Comparison of ENCODE assay signal across 25 cellular contexts in the genomic region with DNA sequence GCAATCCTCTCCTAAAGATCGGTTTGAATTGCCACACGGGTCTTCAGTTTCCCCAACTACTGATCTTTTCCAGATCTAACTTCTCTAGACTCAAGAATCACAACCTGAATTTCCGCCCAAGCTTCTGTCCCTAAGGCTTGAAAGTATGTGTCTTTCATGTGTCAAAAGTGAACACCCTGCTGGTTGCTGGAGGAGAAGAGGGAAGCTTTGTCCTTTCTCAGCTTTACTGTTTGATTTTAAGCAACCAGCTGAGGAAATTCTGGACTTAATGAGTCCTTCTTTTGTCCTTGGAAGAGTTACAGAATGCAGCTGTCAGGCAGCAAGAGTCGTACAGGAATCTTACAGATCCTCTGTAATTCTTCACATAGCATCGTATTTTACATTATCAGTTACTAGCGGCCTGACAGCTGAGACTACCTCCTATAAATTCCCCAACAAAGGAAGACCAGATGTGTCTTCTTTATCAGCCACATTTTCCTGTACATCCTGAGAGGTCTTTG.
DNase-seq lines count a peak whose midpoint lies in the region; TF ChIP-seq lines count a peak whose summit lies in the region.
"Had no signal": no experiment of that assay in that cellular context is flagged by ENCODE, and none has a peak within 500 bp of the region (broad histone marks: within the 10 kb centered on the region; RNA-seq: fewer than 3 reads in every experiment).

No MANE protein-coding gene starts in this region.

- DNase-seq in BJ (ENCODE audit: low read depth) (no peak), LHCN-M2 (ENCODE audit: low read depth) (peak; percentile 13), medulla oblongata (ENCODE audit: extremely low spot score) (peak; percentile 12), pons (ENCODE audit: low spot score) (peak; percentile 12), NCI-H2196 treated with DMSO at 0.1 percent for 48 hours (lab: John Stamatoyannopoulos, UW; ENCODE audit: unreplicated experiment) (no peak), adrenal gland (no peak), NAMALWA (ENCODE audit: low spot score) (no peak)
- DNase-seq in effector CD4-positive, alpha-beta T cell: no peak
- DNase-seq: activated CD4-positive, CD25-positive, alpha-beta regulatory T cell treated with anti-CD3 and anti-CD28 coated beads, Interleukin-2, amount 50 U/mL, for 72 hours; activated CD8-positive, alpha-beta T cell treated with anti-CD3 and anti-CD28 coated beads, Interleukin-2, amount 10 ng/mL, durations not matched to agents 7 days and 5 days; activated effector memory CD4-positive, alpha-beta T cell treated with anti-CD3 and anti-CD28 coated beads, Interleukin-2, amount 50 U/mL, for 16 hours; activated naive CD8-positive, alpha-beta T cell treated with anti-CD3 and anti-CD28 coated beads, Interleukin-2, amount 50 U/mL, for 24 hours; Karpas-422; kidney; naive thymus-derived CD8-positive, alpha-beta T cell; NCI-H1048; NCI-H187 treated with DMSO at 0.1 percent for 48 hours; NCI-H526 treated with DMSO at 0.1 percent for 48 hours; posterior cingulate gyrus; stimulated activated CD4-positive, alpha-beta T cell treated with anti-CD3 and anti-CD28 coated beads, Interleukin-2, amount 100 ng/mL, for 48 hours; T-cell; testis had no signal

- POLR2A ChIA-PET in BJ (lab: Charles Lee): no interaction called here

- 54 to 67% (median 61%) methylated on average over 6 of the region's 6 CpGs for WGBS in adrenal gland, 4 donors

- TF ChIP-seq CTCF in BJ (IDR thresholded peaks at IDR 0.05; ENCODE audit: insufficient read depth, low read depth, low read length) (0 out of 2 replicates have a peak, but pooled peaks have one; percentile 4), adrenal gland (IDR thresholded peaks at IDR 0.05) (no peak)

- CTCF ChIA-PET in BJ (lab: Yijun Ruan, JAX): interaction anchor here (1.1 kb wide), 1 partner anchor 62 kb away, joined by 3 read pairs; no protein-coding TSS in a partner anchor

- H3K27me3 ChIP-seq in BJ (ENCODE audit: control insufficient read depth, insufficient read depth, low read length) (no peaks in the 10 kb centered on the region), adrenal gland (no peaks in the 10 kb centered on the region)
- H3K27me3 ChIP-seq: SJSA1, testis had no signal

- no peak overlapping the region for H3K4me3 ChIP-seq in BJ (ENCODE audit: low read depth, low read length)
- no peak overlapping the region for H3K4me3 ChIP-seq in adrenal gland
- H3K4me3 ChIP-seq: SJSA1, testis had no signal

- H3K4me1 ChIP-seq in adrenal gland (replicated peaks in 1 of 2): no peaks in the 10 kb centered on the region
- H3K4me1 ChIP-seq: SJSA1, testis had no signal

- no peaks in the 10 kb centered on the region for H3K9me3 ChIP-seq in adrenal gland (replicated peaks in 1 of 3)
- H3K9me3 ChIP-seq: SJSA1, testis had no signal

- H3K36me3 ChIP-seq in BJ (ENCODE audit: control insufficient read depth, insufficient read depth, low read length) (no peaks in the 10 kb centered on the region), adrenal gland (replicated peaks in 1 of 2) (no peaks in the 10 kb centered on the region)
- H3K36me3 ChIP-seq: SJSA1 had no signal

- intact Hi-C loops in adrenal gland (cut with DNase I): no loop called here

- H3K27ac ChIP-seq in adrenal gland: no peak overlapping the region
- H3K27ac ChIP-seq: C4-2B, HL-60, SJSA1, testis had no signal

- no peak for TF ChIP-seq POLR2A in adrenal gland (IDR thresholded peaks at IDR 0.05)

Comparison
In these comparisons a context has a peak if more than half of its experiments do, and no peak if none do; other contexts are left out.
1. DNase-seq: peak in LHCN-M2 (single experiment), medulla oblongata (single experiment) and pons (single experiment); none in BJ (single experiment), NCI-H2196 treated with DMSO at 0.1 percent for 48 hours (single experiment), adrenal gland (0 of 7), NAMALWA (single experiment) and effector CD4-positive, alpha-beta T cell (single experiment).